ENCODE assay signal across 21 cellular contexts in the genomic region with DNA sequence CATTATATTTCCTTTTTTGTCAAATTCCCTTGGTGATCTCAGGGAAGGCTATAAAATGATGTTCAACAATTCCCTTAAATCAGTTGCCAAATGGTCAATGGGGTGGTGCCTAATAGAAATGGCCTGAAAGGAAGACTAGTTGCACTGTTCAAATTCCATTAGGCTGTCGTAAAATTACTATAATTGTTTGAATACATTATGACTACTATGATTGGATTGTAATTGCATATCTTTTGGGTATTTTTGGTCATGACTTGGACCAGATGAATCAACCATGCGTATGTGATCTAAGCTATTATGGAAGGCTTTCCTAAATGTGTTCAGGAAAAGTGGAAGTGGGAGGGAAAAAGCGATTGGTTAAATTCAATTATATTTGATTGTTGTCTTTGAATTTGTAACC.
DNase-seq lines count a peak whose midpoint lies in the region; FAIRE-seq and TF ChIP-seq lines count a peak whose summit lies in the region.
"Had no signal": no experiment of that assay in that cellular context is flagged by ENCODE, and none has a peak within 500 bp of the region (broad histone marks: within the 10 kb centered on the region; RNA-seq: fewer than 3 reads in every experiment).

No MANE protein-coding gene starts in this region.

- H3K4me3 Mint-ChIP-seq in activated naive CD4-positive, alpha-beta T cell treated with anti-CD3 and anti-CD28 coated beads, Interleukin-2, amount 10 ng/mL, durations not matched to agents 7 days and 5 days, result no peak overlapping the region
- H3K4me3 Mint-ChIP-seq: activated naive CD4-positive, alpha-beta T cell treated with anti-CD3 and anti-CD28 coated beads for 36 hours; naive B cell; T-cell had no signal

- no peaks in the 10 kb centered on the region for H3K27me3 Mint-ChIP-seq in activated naive CD4-positive, alpha-beta T cell treated with anti-CD3 and anti-CD28 coated beads, Interleukin-2, amount 10 ng/mL, durations not matched to agents 7 days and 5 days

- FAIRE-seq in H54 (lab: Jason Lieb, UNC), result no peak
- FAIRE-seq: urothelium cell line had no signal

- no peak overlapping the region for H3K27ac Mint-ChIP-seq in activated naive CD4-positive, alpha-beta T cell treated with anti-CD3 and anti-CD28 coated beads, Interleukin-2, amount 10 ng/mL, durations not matched to agents 7 days and 5 days
- H3K27ac Mint-ChIP-seq: activated naive CD4-positive, alpha-beta T cell treated with anti-CD3 and anti-CD28 coated beads for 36 hours; naive B cell; T-cell had no signal

- peak; percentile 86 for DNase-seq in AG09309 (ENCODE audit: low read depth)
- peak; percentile 91 for DNase-seq in HS-5 (ENCODE audit: low read depth)
- peak; percentile 75 for DNase-seq in astrocyte of the spinal cord (ENCODE audit: low read depth, low spot score)
- peak; percentile 62 for DNase-seq in iris pigment epithelial cell (ENCODE audit: low read depth)
- DNase-seq in activated naive CD4-positive, alpha-beta T cell treated with anti-CD3 and anti-CD28 coated beads, Interleukin-2, amount 10 ng/mL, durations not matched to agents 7 days and 5 days, result no peak
- no peak for DNase-seq in H54 (ENCODE audit: insufficient read length, low spot score)
- no peak for DNase-seq in stimulated activated CD4-positive, alpha-beta T cell treated with anti-CD3 and anti-CD28 coated beads, Interleukin-4, amount 100 ng/mL, for 1 hour
- DNase-seq in HUDEP-2 (lab: John Stamatoyannopoulos, UW; ENCODE audit: unreplicated experiment in 76 of 76), result no peak
- DNase-seq: activated CD4-positive, alpha-beta T cell treated with anti-CD3 and anti-CD28 coated beads, Interleukin-2, amount 50 U/mL, for 48 hours; activated naive CD4-positive, alpha-beta T cell treated with anti-CD3 and anti-CD28 coated beads for 36 hours; activated T-cell treated with anti-CD3 and anti-CD28 coated beads, Interleukin-2, amount 50 U/mL, for 1 hour; GDM1; naive B cell; NCI-H1694 treated with DMSO at 0.1 percent for 48 hours; NCI-H446; NK-92 treated with Interleukin-12 subunit alpha and Interleukin-12 subunit beta, amount 100 ng/mL, for 24 hours; RPMI8226; T-cell had no signal

- no peaks in the 10 kb centered on the region for H3K36me3 Mint-ChIP-seq in activated naive CD4-positive, alpha-beta T cell treated with anti-CD3 and anti-CD28 coated beads, Interleukin-2, amount 10 ng/mL, durations not matched to agents 7 days and 5 days
- H3K36me3 Mint-ChIP-seq: naive B cell, T-cell had no signal

- TF ChIP-seq CTCF in AG09309 (IDR thresholded peaks at IDR 0.05; ENCODE audit: control insufficient read depth, insufficient read depth, low read depth, low read length, missing control alignments) (no peak), astrocyte of the spinal cord (IDR thresholded peaks at IDR 0.05; ENCODE audit: low read depth, low read length) (no peak)

- H3K4me3 ChIP-seq in AG09309 (ENCODE audit: control insufficient read depth, low read depth, low read length) (no peak overlapping the region), astrocyte of the spinal cord (ENCODE audit: low read depth, low read length) (no peak overlapping the region)
- H3K4me3 ChIP-seq: breast epithelium, lung had no signal

- in situ Hi-C loops in astrocyte of the spinal cord (cut with HindIII; ENCODE audit: low sequenced_read_pairs), result no loop called here

- no peaks in the 10 kb centered on the region for H3K4me1 Mint-ChIP-seq in activated naive CD4-positive, alpha-beta T cell treated with anti-CD3 and anti-CD28 coated beads, Interleukin-2, amount 10 ng/mL, durations not matched to agents 7 days and 5 days
- H3K4me1 Mint-ChIP-seq: naive B cell, T-cell had no signal

- H3K9me3 Mint-ChIP-seq in activated naive CD4-positive, alpha-beta T cell treated with anti-CD3 and anti-CD28 coated beads, Interleukin-2, amount 10 ng/mL, durations not matched to agents 7 days and 5 days, result no peaks in the 10 kb centered on the region
- H3K9me3 Mint-ChIP-seq: activated naive CD4-positive, alpha-beta T cell treated with anti-CD3 and anti-CD28 coated beads for 36 hours; T-cell had no signal

- no peak for TF ChIP-seq POLR2A in H54 (IDR thresholded peaks at IDR 0.05; ENCODE audit: low read depth, low read length)

- CTCF ChIA-PET in activated naive CD4-positive, alpha-beta T cell treated with anti-CD3 and anti-CD28 coated beads, Interleukin-2, amount 10 ng/mL, durations not matched to agents 7 days and 5 days (lab: Charles Lee), result no interaction called here

Comparison
In these comparisons a context has a peak if more than half of its experiments do, and no peak if none do; other contexts are left out.
1. DNase-seq: peak in AG09309 (single experiment), HS-5 (single experiment), astrocyte of the spinal cord (single experiment) and iris pigment epithelial cell (single experiment); none in activated naive CD4-positive, alpha-beta T cell treated with anti-CD3 and anti-CD28 coated beads, Interleukin-2, amount 10 ng/mL, durations not matched to agents 7 days and 5 days (single experiment), H54 (single experiment), stimulated activated CD4-positive, alpha-beta T cell treated with anti-CD3 and anti-CD28 coated beads, Interleukin-4, amount 100 ng/mL, for 1 hour (single experiment) and HUDEP-2 (0 of 76).